Comparison of ENCODE assay signal across 8 cellular contexts in genomic region chr20:13947719-13948118, GRCh38. TPM values are rescaled to one million over a fixed set of nuclear protein-coding genes. Genes with fewer than 3 reads are reported as not detected.
"Had no signal": no experiment of that assay in that cellular context is flagged by ENCODE, and none has a peak within 500 bp of the region (broad histone marks: within the 10 kb centered on the region; RNA-seq: fewer than 3 reads in every experiment).

No MANE protein-coding gene starts in this region.

- H3K4me3 ChIP-seq: K562 had no signal

- DNase-seq: IMR-90, KBM-7 had no signal

- H3K36me3 Mint-ChIP-seq: IgD-negative memory B cell had no signal

- ATAC-seq: HepG2, K562 had no signal

- H3K27ac ChIP-seq: HL-60 had no signal

- H3K4me3 Mint-ChIP-seq: IgD-negative memory B cell had no signal

- H3K27ac Mint-ChIP-seq: IgD-negative memory B cell had no signal

- H3K4me1 Mint-ChIP-seq: IgD-negative memory B cell had no signal

RNA-seq across cellular contexts. Expression of gene SEL1L2, which starts 42.7 kb away (rescaled TPM):
- total RNA-seq: HepG2, HT-29, HT1080, IMR-90, K562 had no signal
- polyA plus RNA-seq: HepG2, IgD-negative memory B cell, IMR-90, K562 had no signal

RNA-seq across cellular contexts. Expression of gene MACROD2, which starts 47.6 kb away (rescaled TPM):
- total RNA-seq: IMR-90, K562 had no signal
- polyA plus RNA-seq: IMR-90, K562 had no signal
